In the genomic region with DNA sequence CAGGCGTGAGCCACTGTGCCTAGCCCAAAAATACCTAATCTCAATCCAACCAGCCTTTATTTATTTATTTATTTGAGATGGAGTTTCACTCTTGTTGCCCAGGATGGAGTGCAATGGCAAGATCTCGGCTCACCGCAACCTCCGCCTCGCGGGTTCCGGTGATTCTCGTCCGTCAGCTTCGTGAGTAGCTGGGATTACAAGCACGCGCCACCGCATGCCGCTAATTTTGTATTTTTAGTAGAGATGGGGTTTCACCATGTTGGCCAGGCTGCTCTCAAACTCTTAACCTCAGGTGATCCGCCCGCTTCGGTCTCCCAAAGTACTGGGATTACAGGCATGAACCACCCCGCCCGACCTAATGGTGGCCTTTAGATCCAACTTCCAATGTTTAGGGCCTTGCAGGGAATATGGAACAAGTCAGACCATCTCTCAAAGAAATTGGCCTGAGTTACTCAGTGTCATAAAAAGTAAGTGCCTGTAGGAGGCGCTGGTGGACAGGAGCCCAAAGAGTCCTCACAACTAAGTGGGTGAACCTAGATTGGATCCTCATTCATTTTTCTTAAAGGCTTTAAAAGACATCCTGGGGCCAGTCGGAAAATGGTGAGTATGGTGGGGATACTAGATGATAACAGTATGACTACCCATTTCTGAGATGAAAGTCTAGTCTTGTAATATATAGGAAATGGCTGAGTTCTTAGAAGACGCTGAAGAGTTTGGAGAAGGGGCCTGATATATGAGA, we compare ENCODE assay signal across 1 cellular context.
TF ChIP-seq lines count a peak whose summit lies in the region.

No MANE protein-coding gene starts in this region.

TF ChIP-seq in H1, 55 proteins besides CTCF, POLR2A, EP300 and RAD21:
- TF ChIP-seq RXRA (IDR thresholded peaks at IDR 0.05; ENCODE audit: insufficient read depth, low read depth, low read length) (no peak), SAP30 (IDR thresholded peaks at IDR 0.05; ENCODE audit: insufficient read depth, insufficient replicate concordance, low read length) (no peak), GABPA (IDR thresholded peaks at IDR 0.05; ENCODE audit: borderline replicate concordance, insufficient read depth, low read length) (no peak), CBX8 (IDR thresholded peaks at IDR 0.05; ENCODE audit: borderline replicate concordance, low read depth, low read length) (no peak), SIX5 (IDR thresholded peaks at IDR 0.05; ENCODE audit: low read depth, low read length) (no peak), HDAC2 (IDR thresholded peaks at IDR 0.05; ENCODE audit: borderline replicate concordance in 1 of 2, low read depth in 2 of 2, low read length in 2 of 2) (no peak), SP4 (IDR thresholded peaks at IDR 0.05; ENCODE audit: low read length) (no peak), RBBP5 (IDR thresholded peaks at IDR 0.05; ENCODE audit: borderline replicate concordance, low read depth, low read length) (no peak), BCL11A (IDR thresholded peaks at IDR 0.05; ENCODE audit: low read depth in 2 of 2, low read length in 2 of 2) (no peak), RFX5 (IDR thresholded peaks at IDR 0.05; ENCODE audit: borderline replicate concordance, low read depth, low read length) (no peak), CTBP2 (IDR thresholded peaks at IDR 0.05; ENCODE audit: borderline replicate concordance, insufficient read depth, insufficient read length, low read length) (no peak)
- TF ChIP-seq, protein P1, sequence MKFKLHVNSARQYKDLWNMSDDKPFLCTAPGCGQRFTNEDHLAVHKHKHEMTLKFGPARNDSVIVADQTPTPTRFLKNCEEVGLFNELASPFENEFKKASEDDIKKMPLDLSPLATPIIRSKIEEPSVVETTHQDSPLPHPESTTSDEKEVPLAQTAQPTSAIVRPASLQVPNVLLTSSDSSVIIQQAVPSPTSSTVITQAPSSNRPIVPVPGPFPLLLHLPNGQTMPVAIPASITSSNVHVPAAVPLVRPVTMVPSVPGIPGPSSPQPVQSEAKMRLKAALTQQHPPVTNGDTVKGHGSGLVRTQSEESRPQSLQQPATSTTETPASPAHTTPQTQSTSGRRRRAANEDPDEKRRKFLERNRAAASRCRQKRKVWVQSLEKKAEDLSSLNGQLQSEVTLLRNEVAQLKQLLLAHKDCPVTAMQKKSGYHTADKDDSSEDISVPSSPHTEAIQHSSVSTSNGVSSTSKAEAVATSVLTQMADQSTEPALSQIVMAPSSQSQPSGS (IDR thresholded peaks at IDR 0.05; ENCODE audit: low read length) = no peak
